Comparison of ENCODE assay signal across 2 cellular contexts in genomic region chr10:61923210-61924024, GRCh38.
TF ChIP-seq lines count a peak whose summit lies in the region.

No MANE protein-coding gene starts in this region.

TF ChIP-seq in IMR-90, 13 proteins besides CTCF, POLR2A, EP300 and RAD21:
- peak; percentile 87 for TF ChIP-seq CEBPB (IDR thresholded peaks at IDR 0.05; ENCODE audit: low read depth, low read length)
- no peak for TF ChIP-seq MXI1 (IDR thresholded peaks at IDR 0.05; ENCODE audit: borderline replicate concordance, low read depth, low read length)
- no peak for TF ChIP-seq MAZ (IDR thresholded peaks at IDR 0.05; ENCODE audit: borderline replicate concordance, low read depth, low read length)
- no peak for TF ChIP-seq CHD1 (IDR thresholded peaks at IDR 0.05; ENCODE audit: low read depth, low read length)
- TF ChIP-seq SMC3 (IDR thresholded peaks at IDR 0.05; ENCODE audit: low read depth, low read length): no peak
- peak; percentile 64 for TF ChIP-seq RCOR1 (IDR thresholded peaks at IDR 0.05; ENCODE audit: insufficient replicate concordance, low read length)
- TF ChIP-seq NFE2L2 (IDR thresholded peaks at IDR 0.05; ENCODE audit: low read depth, low read length): no peak
- peak; percentile 67; the same call in 1 of the 2 replicates for TF ChIP-seq FOS (IDR thresholded peaks at IDR 0.05; ENCODE audit: low read depth, low read length)

TF ChIP-seq in WTC11, 78 proteins besides CTCF, POLR2A, EP300 and RAD21:
- TF ChIP-seq ZNF532 (CRISPR knock-in tag; IDR thresholded peaks at IDR 0.05; ENCODE audit: borderline replicate concordance): no peak
- TF ChIP-seq RELA (CRISPR knock-in tag; IDR thresholded peaks at IDR 0.05; ENCODE audit: borderline replicate concordance): no peak
- TF ChIP-seq MAX (CRISPR knock-in tag; IDR thresholded peaks at IDR 0.05): no peak
- no peak for TF ChIP-seq MLX (CRISPR knock-in tag; IDR thresholded peaks at IDR 0.05)
- TF ChIP-seq ZNF232 (CRISPR knock-in tag; IDR thresholded peaks at IDR 0.05): no peak
- no peak for TF ChIP-seq KAT7 (CRISPR knock-in tag; IDR thresholded peaks at IDR 0.05; ENCODE audit: borderline replicate concordance)
- no peak for TF ChIP-seq RORB (CRISPR knock-in tag; IDR thresholded peaks at IDR 0.05)
- TF ChIP-seq E2F5 (CRISPR knock-in tag; IDR thresholded peaks at IDR 0.05): no peak
- no peak for TF ChIP-seq SMAD4 (CRISPR knock-in tag; IDR thresholded peaks at IDR 0.05)
- TF ChIP-seq ZNF317 (CRISPR knock-in tag; IDR thresholded peaks at IDR 0.05; ENCODE audit: borderline replicate concordance, low read depth): no peak
- no peak for TF ChIP-seq PRRX2 (CRISPR knock-in tag; IDR thresholded peaks at IDR 0.05)
- no peak for TF ChIP-seq ERG (CRISPR knock-in tag; IDR thresholded peaks at IDR 0.05)
- no peak for TF ChIP-seq SOX15 (CRISPR knock-in tag; IDR thresholded peaks at IDR 0.05)
- TF ChIP-seq ZBTB43 (CRISPR knock-in tag; IDR thresholded peaks at IDR 0.05): no peak
- no peak for TF ChIP-seq GABPB1 (CRISPR knock-in tag; IDR thresholded peaks at IDR 0.05)
- no peak for TF ChIP-seq CDX4 (CRISPR knock-in tag; IDR thresholded peaks at IDR 0.05; ENCODE audit: borderline replicate concordance)
- TF ChIP-seq ZNF121 (CRISPR knock-in tag; IDR thresholded peaks at IDR 0.05): no peak
